Comparison of ENCODE assay signal across 9 cellular contexts in genomic region chr5:14155075-14155474, GRCh38. TPM values are rescaled to one million over a fixed set of nuclear protein-coding genes. Genes with fewer than 3 reads are reported as not detected.
DNase-seq lines count a peak whose midpoint lies in the region; ATAC-seq and TF ChIP-seq lines count a peak whose summit lies in the region.
"Had no signal": no experiment of that assay in that cellular context is flagged by ENCODE, and none has a peak within 500 bp of the region (broad histone marks: within the 10 kb centered on the region; RNA-seq: fewer than 3 reads in every experiment).

No MANE protein-coding gene starts in this region.

- peak; percentile 27 for TF ChIP-seq POLR2A in GM18951 (IDR thresholded peaks at IDR 0.05; ENCODE audit: extremely low read depth, insufficient read depth, insufficient read length)
- no peak for TF ChIP-seq POLR2A in gastrocnemius medialis (IDR thresholded peaks at IDR 0.05)

- H4K20me1 ChIP-seq in hepatocyte (ENCODE audit: insufficient read depth, poor library complexity, severe bottlenecking), result peaks cover 86% of the 10 kb centered on the region

- H3K4me1 ChIP-seq in gastrocnemius medialis (peaks cover 53 to 61% of the 10 kb centered on the region in 2 donors), hepatocyte (ENCODE audit: insufficient read depth) (peaks cover 38% of the 10 kb centered on the region)

- DNase-seq in NCI-H526 treated with DMSO at 0.1 percent for 48 hours (lab: John Stamatoyannopoulos, UW), result peak; percentile 46
- no peak for DNase-seq in gastrocnemius medialis
- no peak for DNase-seq in activated CD4-positive, alpha-beta T cell treated with anti-CD3 and anti-CD28 coated beads, Interleukin-2, amount 50 U/mL, for 4 hours
- DNase-seq in hepatocyte (ENCODE audit: low spot score), result no peak
- DNase-seq in hypothalamus (lab: John Stamatoyannopoulos, UW), result no peak
- no peak for DNase-seq in GM10266 (ENCODE audit: extremely low spot score)
- DNase-seq: NCI-H446 had no signal

- H3K36me3 ChIP-seq in gastrocnemius medialis (no peaks in the 10 kb centered on the region), hepatocyte (replicated peaks; ENCODE audit: insufficient read depth, low read depth) (no peaks in the 10 kb centered on the region)

- peak; percentile 56 for ATAC-seq in HG02759 (IDR thresholded peaks at IDR 0.05; ENCODE audit: unreplicated experiment)
- ATAC-seq in gastrocnemius medialis, result no peak

- H3K9me2 ChIP-seq in hepatocyte (replicated peaks; ENCODE audit: insufficient read depth), result no peaks in the 10 kb centered on the region

- peak overlapping the region; percentile 73 to 79 (median 76) for H3K27ac ChIP-seq in gastrocnemius medialis
- H3K27ac ChIP-seq in hepatocyte, result no peak overlapping the region

- intact Hi-C loops in gastrocnemius medialis (cut with DNase I; ENCODE audit: low total_unique reads), result no loop called here

- H3K27me3 ChIP-seq in gastrocnemius medialis (no peaks in the 10 kb centered on the region), hepatocyte (no peaks in the 10 kb centered on the region)

- in situ Hi-C loops in GM18951 (cut with MboI; ENCODE audit: low sequenced_read_pairs, unreplicated experiment) (loop anchor here (25.0 kb wide), 1 partner anchor 507 kb away; the partner anchor contains the start of gene OTULIN), gastrocnemius medialis (cut with MboI; ENCODE audit: low sequenced_read_pairs in 4 of 4) (no loop called here)

- TF ChIP-seq CTCF in gastrocnemius medialis (IDR thresholded peaks at IDR 0.05 in 4 of 5, conservative IDR thresholded peaks at IDR 0.05 in 1 of 5) (no peak), hepatocyte (IDR thresholded peaks at IDR 0.05; ENCODE audit: poor library complexity) (no peak), GM10266 (IDR thresholded peaks at IDR 0.05; ENCODE audit: control insufficient read depth, insufficient read depth, low read depth, missing control alignments) (no peak)

- WGBS in hepatocyte (ENCODE audit: low lambda C conversion rate, missing lambda C conversion rate), result 91% methylated on average over 1 of the region's 1 CpG

- H3K9me3 ChIP-seq in gastrocnemius medialis (no peaks in the 10 kb centered on the region), hepatocyte (ENCODE audit: low read depth) (no peaks in the 10 kb centered on the region)

- H3K4me3 ChIP-seq in gastrocnemius medialis (no peak overlapping the region), hepatocyte (no peak overlapping the region)

- no peak overlapping the region for H2AFZ ChIP-seq in hepatocyte

- H3K4me2 ChIP-seq in hepatocyte, result no peak overlapping the region

- peaks cover 90% of the 10 kb centered on the region for H3K79me2 ChIP-seq in hepatocyte

RNA-seq across cellular contexts. Expression of gene TRIO, which starts 11.9 kb away (rescaled TPM):
- 10 to 100 TPM; 31.5 to 57.5 (median 50.4) TPM for total RNA-seq in gastrocnemius medialis
- 63.0 and 78.2 TPM in 2 replicates for total RNA-seq in hepatocyte
- polyA plus RNA-seq in hepatocyte, result 18.5 and 25.6 TPM in 2 replicates
